Comparison of ENCODE assay signal across 18 cellular contexts in genomic region chr2:197668296-197668695, GRCh38. TPM values are rescaled to one million over a fixed set of nuclear protein-coding genes. Genes with fewer than 3 reads are reported as not detected.
DNase-seq lines count a peak whose midpoint lies in the region; ATAC-seq, FAIRE-seq and TF ChIP-seq lines count a peak whose summit lies in the region.
"Had no signal": no experiment of that assay in that cellular context is flagged by ENCODE, and none has a peak within 500 bp of the region (broad histone marks: within the 10 kb centered on the region; RNA-seq: fewer than 3 reads in every experiment).

No MANE protein-coding gene starts in this region.

- H4K20me1 ChIP-seq in IMR-90 (ENCODE audit: insufficient read depth, low read length) (no peaks in the 10 kb centered on the region), H1 (replicated peaks in 1 of 2; ENCODE audit: control insufficient read depth in 1 of 2, insufficient read depth in 2 of 2, low read length in 2 of 2) (no peaks in the 10 kb centered on the region)
- H4K20me1 ChIP-seq: BLaER1 treated with 17β-estradiol and CSF1 and Interleukin-3, amounts not matched to agents 10 nM and 100 nM had no signal

- H3K18ac ChIP-seq in IMR-90 (ENCODE audit: low read depth, low read length) (peak overlapping the region; percentile 76), H1 (ENCODE audit: extremely low read depth, low read length) (no peak overlapping the region)

- H2BK5ac ChIP-seq in IMR-90 (ENCODE audit: low read depth, low read length, poor library complexity, severe bottlenecking): no peak overlapping the region
- H2BK5ac ChIP-seq in H1 (ENCODE audit: low read depth, low read length): peak overlapping the region; percentile 40; the same call in 1 of the 2 replicates

- CTCF ChIA-PET in IMR-90 (lab: Yijun Ruan, JAX) (interaction anchor here (0.6 kb wide), 1 partner anchor 245 kb away, joined by 3 read pairs; no protein-coding TSS in a partner anchor), H1 (lab: Charles Lee; ENCODE audit: partially characterized antibody) (no interaction called here)
- CTCF ChIA-PET in naive thymus-derived CD4-positive, alpha-beta T cell (lab: Charles Lee): no interaction called here

- H3K4me3 ChIP-seq in GM12865 (ENCODE audit: low read depth, low read length) (no peak overlapping the region), IMR-90 (ENCODE audit: insufficient read depth, low read depth, low read length) (no peak overlapping the region), H1 (ENCODE audit: extremely low read depth in 1 of 4, insufficient read depth in 2 of 4, low read depth in 3 of 4, low read length in 4 of 4) (no peak overlapping the region)
- no peak overlapping the region for H3K4me3 ChIP-seq in naive thymus-derived CD4-positive, alpha-beta T cell (ENCODE audit: low read length)
- H3K4me3 ChIP-seq: BLaER1 treated with 17β-estradiol and CSF1 and Interleukin-3, amounts not matched to agents 10 nM and 100 nM; GM12878; GM23248 had no signal

- intact Hi-C loops in IMR-90 (cut with micrococcal nuclease): no loop called here
- intact Hi-C loops in naive thymus-derived CD4-positive, alpha-beta T cell (cut with micrococcal nuclease): no loop called here

- H3K14ac ChIP-seq in IMR-90 (replicated peaks; ENCODE audit: low read depth, low read length) (0 out of 2 replicates have a peak overlapping the region, but pooled peaks have one; percentile 50), H1 (ENCODE audit: insufficient read length) (no peak overlapping the region)

- no peak for FAIRE-seq in H1 (lab: Jason Lieb, UNC)
- FAIRE-seq: GM12878, GM18507 had no signal

- in situ Hi-C loops in IMR-90 (cut with MboI; ENCODE audit: low sequenced_read_pairs): no loop called here

- H3K23ac ChIP-seq in IMR-90 (ENCODE audit: low read depth, low read length) (no peak overlapping the region), H1 (ENCODE audit: insufficient read length) (no peak overlapping the region)

- no peak overlapping the region; the same call in 1 of the 2 replicates for H4K5ac ChIP-seq in IMR-90 (ENCODE audit: low read depth, low read length)
- no peak overlapping the region for H4K5ac ChIP-seq in H1 (ENCODE audit: insufficient read length, low read depth, low read length)

- no peak for TF ChIP-seq POLR2A in IMR-90 (IDR thresholded peaks at IDR 0.05; ENCODE audit: low read depth, low read length)
- no peak for TF ChIP-seq POLR2A in H1 (IDR thresholded peaks at IDR 0.05; ENCODE audit: control extremely low read depth in 1 of 2, low read depth in 2 of 2, low read length in 2 of 2)

- WGBS in IMR-90 (ENCODE audit: extremely low coverage in 2 of 2, insufficient read length in 1 of 2), 2 experiments: 100% methylated on average over 1 of the region's 3 CpGs; no CpG with 5 or more reads in 1 of the 2 experiments
- 89% methylated on average over 3 of the region's 3 CpGs; no CpG with 5 or more reads in 1 of the 2 experiments for WGBS in H1 (ENCODE audit: extremely low coverage in 1 of 2, insufficient coverage in 1 of 2, insufficient read length in 1 of 2, insufficient replicate concordance in 2 of 2, low coverage in 1 of 2, low lambda C conversion rate in 2 of 2, missing lambda C conversion rate in 1 of 2), 2 experiments

- no peak overlapping the region for H2AK9ac ChIP-seq in IMR-90 (replicated peaks; ENCODE audit: low read depth, low read length, poor library complexity)

- peak overlapping the region; percentile 23; the same call in 1 of the 2 replicates for H4K91ac ChIP-seq in IMR-90 (ENCODE audit: insufficient read depth, low read depth, low read length)
- peak overlapping the region; percentile 70 for H4K91ac ChIP-seq in H1 (replicated peaks; ENCODE audit: insufficient read length, low read length)

- H2BK20ac ChIP-seq in IMR-90 (ENCODE audit: low read depth, low read length) (peak overlapping the region; percentile 25; the same call in 1 of the 2 replicates), H1 (ENCODE audit: low read length) (no peak overlapping the region; the same call in 1 of the 2 replicates)

- H3K36me3 ChIP-seq in IMR-90 (ENCODE audit: control insufficient read depth, insufficient read depth, low read length) (0 out of 2 replicates have a peak, but pooled peaks cover 1% of the 10 kb centered on the region), H1 (ENCODE audit: control insufficient read depth in 2 of 4, insufficient read depth in 4 of 4, low read length in 3 of 4) (no peaks in the 10 kb centered on the region)
- no peaks in the 10 kb centered on the region for H3K36me3 ChIP-seq in naive thymus-derived CD4-positive, alpha-beta T cell (ENCODE audit: control insufficient read depth in 2 of 3, insufficient read depth in 3 of 3, low read length in 3 of 3)
- H3K36me3 ChIP-seq: BLaER1 treated with 17β-estradiol and CSF1 and Interleukin-3, amounts not matched to agents 10 nM and 100 nM had no signal

- peak; percentile 3 for DNase-seq in GM12865 (ENCODE audit: low read depth)
- no peak for DNase-seq in IMR-90
- no peak for DNase-seq in H1 (ENCODE audit: low read depth in 1 of 2, low spot score in 2 of 2)
- DNase-seq in naive thymus-derived CD4-positive, alpha-beta T cell: no peak
- no peak for DNase-seq in NK-92 treated with Interleukin-12 subunit alpha and Interleukin-12 subunit beta, amount 100 ng/mL, for 24 hours (lab: John Stamatoyannopoulos, UW)
- DNase-seq in T-helper 9 cell: no peak
- DNase-seq: ACHN; CD4-positive, CD25-positive, alpha-beta regulatory T cell; DMS 273 treated with DMSO at 0.1 percent for 48 hours; GM23248; H7 had no signal

- H2BK15ac ChIP-seq in IMR-90 (ENCODE audit: low read depth, low read length): no peak overlapping the region
- no peak overlapping the region for H2BK15ac ChIP-seq in H1 (ENCODE audit: low read length)

- TF ChIP-seq CTCF in GM12865 (IDR thresholded peaks at IDR 0.05; ENCODE audit: insufficient read depth, low read depth, low read length, missing control alignments): no peak
- TF ChIP-seq CTCF in IMR-90 (conservative IDR thresholded peaks at IDR 0.05; ENCODE audit: low read depth, low read length): no peak
- TF ChIP-seq CTCF in H1 (IDR thresholded peaks at IDR 0.05; ENCODE audit: control extremely low read depth in 1 of 3, insufficient read depth in 1 of 3, low read depth in 1 of 3, low read length in 3 of 3): no peak

- peak overlapping the region; percentile 9 for H2AFZ ChIP-seq in IMR-90 (replicated peaks; ENCODE audit: low read length, poor library complexity)
- no peak overlapping the region for H2AFZ ChIP-seq in H1 (ENCODE audit: low read length)
- H2AFZ ChIP-seq: GM23248 had no signal

- H2BK12ac ChIP-seq in H1 (ENCODE audit: low read depth, low read length): peak overlapping the region; percentile 56

- no peaks in the 10 kb centered on the region for H3K27me3 ChIP-seq in IMR-90 (ENCODE audit: control insufficient read depth, insufficient read depth, low read length)
- no peaks in the 10 kb centered on the region for H3K27me3 ChIP-seq in H1 (replicated peaks in 1 of 4; ENCODE audit: control insufficient read depth in 3 of 4, extremely low read depth in 1 of 4, insufficient read depth in 3 of 4, low read length in 3 of 4)
- no peaks in the 10 kb centered on the region for H3K27me3 ChIP-seq in naive thymus-derived CD4-positive, alpha-beta T cell (ENCODE audit: control insufficient read depth in 2 of 2, insufficient read depth in 2 of 2, low read length in 2 of 2)
- H3K27me3 ChIP-seq: BLaER1 treated with 17β-estradiol and CSF1 and Interleukin-3, amounts not matched to agents 10 nM and 100 nM had no signal

- H2BK120ac ChIP-seq in IMR-90 (ENCODE audit: low read depth, low read length): peak overlapping the region; percentile 77; the same call in 1 of the 2 replicates
- peak overlapping the region; percentile 34 for H2BK120ac ChIP-seq in H1 (replicated peaks; ENCODE audit: low read depth, low read length)

- peaks cover 9 to 41% (median 20%) of the 10 kb centered on the region in 11 donors for H3K9me3 Mint-ChIP-seq in naive thymus-derived CD4-positive, alpha-beta T cell
- H3K9me3 Mint-ChIP-seq in activated T-helper 17 cell treated with anti-CD3 and anti-CD28 coated beads, Interleukin-2, amount 50 U/mL, for 72 hours: peaks cover 16% of the 10 kb centered on the region

- H3K4me3 Mint-ChIP-seq in naive thymus-derived CD4-positive, alpha-beta T cell: no peak overlapping the region
- H3K4me3 Mint-ChIP-seq in activated T-helper 17 cell treated with anti-CD3 and anti-CD28 coated beads, Interleukin-2, amount 50 U/mL, for 72 hours: no peak overlapping the region
- H3K4me3 Mint-ChIP-seq: CD4-positive, CD25-positive, alpha-beta regulatory T cell had no signal

- TF ChIP-seq EP300 in H1 (IDR thresholded peaks at IDR 0.05; ENCODE audit: borderline replicate concordance in 1 of 2, low read depth in 2 of 2, low read length in 2 of 2): no peak

- H3K79me2 ChIP-seq in H1 (ENCODE audit: control insufficient read depth in 1 of 2, insufficient read depth in 2 of 2, low read length in 2 of 2): no peaks in the 10 kb centered on the region; a peak in 1 of 4 replicates

- H3K27ac ChIP-seq in IMR-90 (ENCODE audit: insufficient read depth, low read length) (no peak overlapping the region), H1 (ENCODE audit: low read depth, low read length) (peak overlapping the region; percentile 24; the same call in 1 of the 2 replicates)
- H3K27ac ChIP-seq in naive thymus-derived CD4-positive, alpha-beta T cell (ENCODE audit: low read depth, low read length): no peak overlapping the region
- H3K27ac ChIP-seq: BLaER1 treated with 17β-estradiol and CSF1 and Interleukin-3, amounts not matched to agents 10 nM and 100 nM; GM23248 had no signal

- H3K36me3 Mint-ChIP-seq in naive thymus-derived CD4-positive, alpha-beta T cell: peaks cover 0 to 20% (median 10%) of the 10 kb centered on the region in 5 donors
- no peaks in the 10 kb centered on the region for H3K36me3 Mint-ChIP-seq in activated T-helper 17 cell treated with anti-CD3 and anti-CD28 coated beads, Interleukin-2, amount 50 U/mL, for 72 hours (ENCODE audit: low read depth)

- H3K9me3 ChIP-seq in IMR-90 (ENCODE audit: control insufficient read depth, insufficient read depth, low read length): peaks cover 5% of the 10 kb centered on the region
- H3K9me3 ChIP-seq in H1 (ENCODE audit: insufficient read depth in 2 of 2, low read depth in 1 of 2, low read length in 1 of 2): 0 out of 4 replicates have a peak, but pooled peaks cover 5 to 6% of the 10 kb centered on the region in 2 experiments
- H3K9me3 ChIP-seq in naive thymus-derived CD4-positive, alpha-beta T cell (ENCODE audit: control insufficient read depth in 2 of 3, low read length in 3 of 3): peaks cover 0 to 9% (median 0%) of the 10 kb centered on the region in 3 experiments

- peaks cover 0 to 11% of the 10 kb centered on the region in 2 experiments; a peak in 1 of 4 replicates for H3K79me1 ChIP-seq in IMR-90 (ENCODE audit: low read depth in 1 of 2, low read length in 2 of 2)
- H3K79me1 ChIP-seq in H1 (ENCODE audit: low read depth, low read length): no peaks in the 10 kb centered on the region

- H3K56ac ChIP-seq in IMR-90 (ENCODE audit: extremely low read depth, insufficient read depth, low read length) (no peak overlapping the region), H1 (replicated peaks; ENCODE audit: insufficient read length, low read depth, low read length) (no peak overlapping the region)

- no peaks in the 10 kb centered on the region for H3K4me1 Mint-ChIP-seq in naive thymus-derived CD4-positive, alpha-beta T cell
- no peaks in the 10 kb centered on the region for H3K4me1 Mint-ChIP-seq in activated T-helper 17 cell treated with anti-CD3 and anti-CD28 coated beads, Interleukin-2, amount 50 U/mL, for 72 hours

- ATAC-seq in IMR-90 (ENCODE audit: low read depth) (no peak), HG03565 (IDR thresholded peaks at IDR 0.05; ENCODE audit: unreplicated experiment) (no peak)
- peak; percentile 12 for ATAC-seq in naive thymus-derived CD4-positive, alpha-beta T cell
- ATAC-seq in activated T-helper 17 cell treated with anti-CD3 and anti-CD28 coated beads, Interleukin-2, amount 50 U/mL, for 72 hours (replicated peaks): no peak
- ATAC-seq: GM12878 had no signal

- H3K9ac ChIP-seq in IMR-90 (ENCODE audit: low read depth, low read length): no peak overlapping the region
- no peak overlapping the region for H3K9ac ChIP-seq in H1 (replicated peaks in 1 of 4; ENCODE audit: extremely low read depth in 1 of 4, low read depth in 3 of 4, low read length in 3 of 4)
- H3K9ac ChIP-seq: BLaER1 treated with 17β-estradiol and CSF1 and Interleukin-3, amounts not matched to agents 10 nM and 100 nM; GM23248 had no signal

- no peaks in the 10 kb centered on the region for H3K23me2 ChIP-seq in H1 (ENCODE audit: low read depth, low read length)

- peak overlapping the region; percentile 54; the same call in 1 of the 2 replicates for H3K4ac ChIP-seq in IMR-90 (ENCODE audit: low read depth, low read length)
- H3K4ac ChIP-seq in H1 (replicated peaks; ENCODE audit: insufficient read length, low read depth, low read length): no peak overlapping the region

- H3K4me1 ChIP-seq in IMR-90 (ENCODE audit: control insufficient read depth, insufficient read depth, low read length) (peaks cover 8% of the 10 kb centered on the region), H1 (replicated peaks in 1 of 4; ENCODE audit: control insufficient read depth in 3 of 4, insufficient read depth in 4 of 4, low read length in 3 of 4) (peaks cover 0 to 11% (median 7%) of the 10 kb centered on the region in 4 experiments; a peak in 6 of 7 replicates)
- H3K4me1 ChIP-seq in naive thymus-derived CD4-positive, alpha-beta T cell (ENCODE audit: control insufficient read depth in 2 of 2, insufficient read depth in 2 of 2, low read length in 2 of 2): no peaks in the 10 kb centered on the region

- H3K9me1 ChIP-seq in IMR-90 (ENCODE audit: insufficient read depth, low read length): peaks cover 11% of the 10 kb centered on the region

- dilution Hi-C loops in IMR-90 (cut with HindIII; ENCODE audit: low sequenced_read_pairs, unreplicated experiment): no loop called here

- POLR2A ChIA-PET in IMR-90 (lab: Charles Lee; ENCODE audit: unreplicated experiment): no interaction called here
- POLR2A ChIA-PET in H1 (lab: Charles Lee; ENCODE audit: partially characterized antibody): no interaction called here
- POLR2A ChIA-PET in naive thymus-derived CD4-positive, alpha-beta T cell (lab: Charles Lee): no interaction called here

- H3K27me3 Mint-ChIP-seq in naive thymus-derived CD4-positive, alpha-beta T cell: peaks cover 3 to 22% (median 13%) of the 10 kb centered on the region in 5 donors
- H3K27me3 Mint-ChIP-seq in activated T-helper 17 cell treated with anti-CD3 and anti-CD28 coated beads, Interleukin-2, amount 50 U/mL, for 72 hours: peaks cover 11% of the 10 kb centered on the region

- H3K4me2 ChIP-seq in IMR-90 (ENCODE audit: low read depth, low read length) (no peak overlapping the region; the same call in 1 of the 2 replicates), H1 (ENCODE audit: insufficient read depth in 1 of 2, low read depth in 2 of 2, low read length in 2 of 2) (no peak overlapping the region)
- H3K4me2 ChIP-seq: BLaER1 treated with 17β-estradiol and CSF1 and Interleukin-3, amounts not matched to agents 10 nM and 100 nM had no signal

- no TSS peak for BruUV-seq in IMR-90 (replicated peaks; lab: Mats Ljungman, UMichigan)

- H2AK5ac ChIP-seq in IMR-90 (ENCODE audit: low read depth, low read length) (no peak overlapping the region; the same call in 1 of the 2 replicates), H1 (ENCODE audit: low read depth, low read length) (peak overlapping the region; percentile 95; the same call in 1 of the 2 replicates)

- H3K27ac Mint-ChIP-seq in naive thymus-derived CD4-positive, alpha-beta T cell: no peak overlapping the region
- H3K27ac Mint-ChIP-seq in activated T-helper 17 cell treated with anti-CD3 and anti-CD28 coated beads, Interleukin-2, amount 50 U/mL, for 72 hours: no peak overlapping the region
- H3K27ac Mint-ChIP-seq: CD4-positive, CD25-positive, alpha-beta regulatory T cell had no signal

- TF ChIP-seq RAD21 in IMR-90 (IDR thresholded peaks at IDR 0.05; ENCODE audit: low read length) (no peak), H1 (IDR thresholded peaks at IDR 0.05 in 1 of 2, conservative IDR thresholded peaks at IDR 0.05 in 1 of 2; ENCODE audit: low read depth in 2 of 2, low read length in 2 of 2) (no peak)

- no peak overlapping the region; a peak in 1 of 4 replicates for H4K8ac ChIP-seq in IMR-90 (ENCODE audit: low read depth in 2 of 2, low read length in 2 of 2)
- peak overlapping the region; percentile 39; the same call in 1 of the 2 replicates for H4K8ac ChIP-seq in H1 (ENCODE audit: extremely low read depth, insufficient read depth, low read length)

RNA-seq across cellular contexts. Expression of gene RFTN2, which starts 7.1 kb away (rescaled TPM):
- 2.3 and 2.5 TPM in 2 replicates for total RNA-seq in IMR-90 (2012; rRNA removed)
- 0.44 and 0.73 TPM in 2 replicates for polyA plus RNA-seq in IMR-90 (2012; rRNA removed)
- polyA plus RNA-seq in IMR-90 (2012; cell fraction: cytosol; rRNA removed): 0.19 and 0.31 TPM in 2 replicates
- 0.26 and 1.2 TPM in 2 replicates for polyA plus RNA-seq in IMR-90 (2012; cell fraction: nucleus; rRNA removed; ENCODE audit: low replicate concordance)
- 1.2 and 2.4 TPM in 2 replicates for total RNA-seq in H1 (2021; fragmentation: NEBNext Ultra II Directional; extraction: Animal tissue kit (Norgen Biotek cat#: 25700))
- 0.42 and 2.3 TPM in 2 replicates for polyA plus RNA-seq in H1 (2011; rRNA removed)
- 1.2 TPM for polyA plus RNA-seq in H1 (2011; cell fraction: cytosol; rRNA removed)
- polyA plus RNA-seq in H1 (2011; cell fraction: nucleus; rRNA removed): 0.58 TPM
- 1.2 to 3.8 TPM (median 1.7 TPM) in 4 replicates for polyA plus RNA-seq in H1 (2012, experiment 1 of 2)
- polyA plus RNA-seq in H1 (2012, experiment 2 of 2): 0.12 TPM
- 1.5 TPM for polyA plus RNA-seq in H1 (2013, experiment 1 of 2)
- polyA plus RNA-seq in H1 (2013, experiment 2 of 2): 1.5 TPM
- 3.0 and 4.4 TPM in 2 replicates for polyA minus RNA-seq in H1 (2011; rRNA and poly(A)+ RNA removed)
- 2.3 TPM for polyA minus RNA-seq in H1 (2011; cell fraction: cytosol; rRNA and poly(A)+ RNA removed)
- polyA minus RNA-seq in H1 (2011; cell fraction: nucleus; rRNA and poly(A)+ RNA removed): 3.0 TPM
- total RNA-seq in naive thymus-derived CD4-positive, alpha-beta T cell: under 1 TPM in 1 of 5 experiments, not detected in 4; 0.64 TPM
- under 1 TPM; 0.12 to 0.21 TPM for polyA plus RNA-seq in naive thymus-derived CD4-positive, alpha-beta T cell
- under 1 TPM; 0.17 to 0.29 TPM for total RNA-seq in activated T-helper 17 cell treated with anti-CD3 and anti-CD28 coated beads, Interleukin-2, amount 50 U/mL, for 72 hours
- total RNA-seq: A172; CD4-positive, CD25-positive, alpha-beta regulatory T cell; Daoy; GM12878 had no signal

RNA-seq across cellular contexts. Expression of gene MARS2, which starts 36.9 kb away (rescaled TPM):
- total RNA-seq in IMR-90 (2012; rRNA removed): 3.8 and 3.9 TPM in 2 replicates
- polyA plus RNA-seq in IMR-90 (2012; rRNA removed): 2.9 and 3.4 TPM in 2 replicates
- 1.9 and 2.2 TPM in 2 replicates for polyA plus RNA-seq in IMR-90 (2012; cell fraction: cytosol; rRNA removed)
- 1.7 and 2.2 TPM in 2 replicates for polyA plus RNA-seq in IMR-90 (2012; cell fraction: nucleus; rRNA removed; ENCODE audit: low replicate concordance)
- total RNA-seq in H1 (2021; fragmentation: NEBNext Ultra II Directional; extraction: Animal tissue kit (Norgen Biotek cat#: 25700)): 26.8 and 27.2 TPM in 2 replicates
- polyA plus RNA-seq in H1 (2011; rRNA removed): 15.7 and 18.9 TPM in 2 replicates
- 14.5 TPM for polyA plus RNA-seq in H1 (2011; cell fraction: cytosol; rRNA removed)
- polyA plus RNA-seq in H1 (2011; cell fraction: nucleus; rRNA removed): 29.7 TPM
- polyA plus RNA-seq in H1 (2012, experiment 1 of 2): 15.5 to 21.2 TPM (median 17.2 TPM) in 4 replicates
- polyA plus RNA-seq in H1 (2012, experiment 2 of 2): 15.7 TPM
- 15.6 TPM for polyA plus RNA-seq in H1 (2013, experiment 1 of 2)
- 13.8 TPM for polyA plus RNA-seq in H1 (2013, experiment 2 of 2)
- 37.6 and 40.7 TPM in 2 replicates for polyA minus RNA-seq in H1 (2011; rRNA and poly(A)+ RNA removed)
- polyA minus RNA-seq in H1 (2011; cell fraction: cytosol; rRNA and poly(A)+ RNA removed): 18.6 TPM
- polyA minus RNA-seq in H1 (2011; cell fraction: nucleus; rRNA and poly(A)+ RNA removed): 49.0 TPM
- total RNA-seq in naive thymus-derived CD4-positive, alpha-beta T cell: 10 to 100 TPM in 3 of 5 experiments, 1 to 10 TPM in 2; 8.8 to 15.4 (median 13.6) TPM
- 10 to 100 TPM in 1 of 2 donors, 1 to 10 TPM in 1; 7.7 to 10.0 TPM for polyA plus RNA-seq in naive thymus-derived CD4-positive, alpha-beta T cell
- 10 to 100 TPM in 1 of 2 donors, 1 to 10 TPM in 1; 9.4 to 20.6 TPM for total RNA-seq in activated T-helper 17 cell treated with anti-CD3 and anti-CD28 coated beads, Interleukin-2, amount 50 U/mL, for 72 hours
